ENCODE assay signal across 30 cellular contexts in the genomic region with DNA sequence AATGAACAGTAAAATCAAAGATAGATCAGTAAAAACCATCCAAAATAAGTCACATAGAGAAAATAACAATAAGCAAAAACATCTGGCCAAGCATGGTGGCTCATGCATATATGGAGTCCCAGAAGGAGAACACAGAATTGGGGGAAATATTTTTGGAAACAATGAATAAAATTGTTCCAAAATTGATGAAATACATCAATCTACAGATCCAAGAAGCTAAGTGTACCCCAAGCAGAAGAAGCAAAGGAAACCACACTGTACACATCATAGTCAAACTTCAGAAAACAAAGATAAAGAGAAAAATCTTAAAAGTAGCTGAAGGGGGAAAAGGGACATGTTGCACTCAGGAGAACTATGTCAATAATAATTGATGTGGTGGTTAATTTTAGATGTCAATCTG.
"Had no signal": no experiment of that assay in that cellular context is flagged by ENCODE, and none has a peak within 500 bp of the region (broad histone marks: within the 10 kb centered on the region; RNA-seq: fewer than 3 reads in every experiment).

No MANE protein-coding gene starts in this region.

- H3K4me3 ChIP-seq: adrenal gland, ascending aorta, body of pancreas, breast epithelium, cardiac muscle cell had no signal

- DNase-seq: activated effector memory CD4-positive, alpha-beta T cell treated with anti-CD3 and anti-CD28 coated beads, Interleukin-2, amount 50 U/mL, for 16 hours; activated effector memory CD4-positive, alpha-beta T cell treated with Interleukin-2 at 50 U/mL for 16 hours; activated gamma-delta T cell; activated gamma-delta T cell treated with Interleukin-2 at 50 U/mL for 16 hours; activated naive CD4-positive, alpha-beta T cell; activated naive CD4-positive, alpha-beta T cell treated with anti-CD3 and anti-CD28 coated beads for 36 hours; activated naive CD4-positive, alpha-beta T cell treated with anti-CD3 and anti-CD28 coated beads, Interleukin-2, amount 10 ng/mL, durations not matched to agents 7 days and 5 days; activated naive CD4-positive, alpha-beta T cell treated with anti-CD3 and anti-CD28 coated beads, Interleukin-2, amount 50 U/mL, for 16 hours; activated naive CD4-positive, alpha-beta T cell treated with Interleukin-2 at 50 U/mL for 16 hours; activated naive CD8-positive, alpha-beta T cell treated with anti-CD3 and anti-CD28 coated beads for 36 hours; activated naive CD8-positive, alpha-beta T cell treated with anti-CD3 and anti-CD28 coated beads, Interleukin-2, amount 10 ng/mL, durations not matched to agents 7 days and 5 days; activated naive CD8-positive, alpha-beta T cell treated with anti-CD3 and anti-CD28 coated beads, Interleukin-2, amount 50 U/mL, for 24 hours; activated T-cell treated with anti-CD3 and anti-CD28 coated beads, Interleukin-2, amount 50 U/mL, for 1 hour; activated T-cell treated with anti-CD3 and anti-CD28 coated beads, Interleukin-2, amount 50 U/mL, for 24 hours; activated T-cell treated with anti-CD3 and anti-CD28 coated beads, Interleukin-2, amount 50 U/mL, for 4 hours; activated T-cell treated with anti-CD3 and anti-CD28 coated beads, Interleukin-2, amount 50 U/mL, for 48 hours; activated T-cell treated with anti-CD3 and anti-CD28 coated beads, Interleukin-2, amount 50 U/mL, for 72 hours; adrenal gland; amniotic stem cell; amygdala; anterior cingulate cortex; aorta; body of pancreas; brain microvascular endothelial cell; caudate nucleus; central memory CD4-positive, alpha-beta T cell; cerebellar nuclear complex had no signal

- H3K36me3 ChIP-seq: adrenal gland, ascending aorta, brain microvascular endothelial cell, breast epithelium, cardiac muscle cell had no signal

- H3K4me1 ChIP-seq: adrenal gland, ascending aorta, body of pancreas, breast epithelium had no signal

- H3K27ac ChIP-seq: adrenal gland, ascending aorta, body of pancreas, brain microvascular endothelial cell, breast epithelium had no signal
